Comparison of ENCODE assay signal across 32 cellular contexts in genomic region chr16:56865394-56866062, GRCh38. TPM values are rescaled to one million over a fixed set of nuclear protein-coding genes. Genes with fewer than 3 reads are reported as not detected.
"Had no signal": no experiment of that assay in that cellular context is flagged by ENCODE, and none has a peak within 500 bp of the region (broad histone marks: within the 10 kb centered on the region; RNA-seq: fewer than 3 reads in every experiment).

No MANE protein-coding gene starts in this region.

- H3K36me3 ChIP-seq: brain microvascular endothelial cell, gastroesophageal sphincter, right atrium auricular region, upper lobe of left lung had no signal

- H3K4me2 ChIP-seq: hepatocyte had no signal

- H3K27me3 ChIP-seq: brain microvascular endothelial cell, gastroesophageal sphincter, hepatocyte, right atrium auricular region, upper lobe of left lung had no signal

- H3K27ac ChIP-seq: brain microvascular endothelial cell, gastroesophageal sphincter, hepatocyte, right atrium auricular region, upper lobe of left lung had no signal

- H3K36me3 Mint-ChIP-seq: activated CD4-positive, alpha-beta memory T cell treated with anti-CD3 and anti-CD28 coated beads for 36 hours; memory B cell; naive thymus-derived CD8-positive, alpha-beta T cell had no signal

- H3K9me3 Mint-ChIP-seq: activated CD4-positive, alpha-beta memory T cell treated with anti-CD3 and anti-CD28 coated beads for 36 hours; activated naive CD4-positive, alpha-beta T cell treated with anti-CD3 and anti-CD28 coated beads for 36 hours; activated T-helper 1 cell treated with anti-CD3 and anti-CD28 coated beads, Interleukin-12 subunit alpha, Interleukin-12 subunit beta, Interleukin-2, Interleukin-4 antibody, amounts not matched to agents 30 ng/mL and 10 ng/mL and 1 ng/mL, durations not matched to agents 14 hours and 24 hours and 36 hours; effector memory CD8-positive, alpha-beta T cell; memory B cell; naive thymus-derived CD8-positive, alpha-beta T cell; neural crest cell; stimulated activated naive CD8-positive, alpha-beta T cell treated with anti-CD3 and anti-CD28 coated beads, Interleukin-15, Interleukin-2, amounts not matched to agents 100 ng/mL and 50 ng/mL, for 24 hours had no signal

- DNase-seq: activated CD4-positive, alpha-beta memory T cell treated with anti-CD3 and anti-CD28 coated beads for 36 hours; activated CD4-positive, alpha-beta T cell treated with anti-CD3 and anti-CD28 coated beads for 48 hours; activated CD8-positive, alpha-beta memory T cell treated with anti-CD3 and anti-CD28 coated beads, Interleukin-2, amount 50 U/mL, for 4 hours; activated effector memory CD4-positive, alpha-beta T cell treated with anti-CD3 and anti-CD28 coated beads, Interleukin-2, amount 50 U/mL, for 16 hours; activated naive CD4-positive, alpha-beta T cell treated with anti-CD3 and anti-CD28 coated beads for 36 hours; activated T-cell treated with anti-CD3 and anti-CD28 coated beads, Interleukin-2, amount 50 U/mL, for 1 hour; amniotic stem cell; brain microvascular endothelial cell; cortex of kidney; effector memory CD8-positive, alpha-beta T cell; erythroblast; midbrain; naive thymus-derived CD8-positive, alpha-beta T cell; stimulated activated CD4-positive, alpha-beta T cell treated with anti-CD3 and anti-CD28 coated beads, Interleukin-15, amount 100 ng/mL, for 24 hours; stimulated activated CD4-positive, alpha-beta T cell treated with anti-CD3 and anti-CD28 coated beads, Interleukin-2, amount 100 ng/mL, for 24 hours; substantia nigra had no signal

- H3K4me3 Mint-ChIP-seq: activated CD4-positive, alpha-beta memory T cell treated with anti-CD3 and anti-CD28 coated beads for 36 hours; activated naive CD4-positive, alpha-beta T cell treated with anti-CD3 and anti-CD28 coated beads for 36 hours; activated T-helper 1 cell treated with anti-CD3 and anti-CD28 coated beads, Interleukin-12 subunit alpha, Interleukin-12 subunit beta, Interleukin-2, Interleukin-4 antibody, amounts not matched to agents 30 ng/mL and 10 ng/mL and 1 ng/mL, durations not matched to agents 14 hours and 24 hours and 36 hours; effector memory CD8-positive, alpha-beta T cell; memory B cell; naive thymus-derived CD8-positive, alpha-beta T cell; neural crest cell; stimulated activated naive CD8-positive, alpha-beta T cell treated with anti-CD3 and anti-CD28 coated beads, Interleukin-15, Interleukin-2, amounts not matched to agents 100 ng/mL and 50 ng/mL, for 24 hours had no signal

- ATAC-seq: effector memory CD8-positive, alpha-beta T cell; gastroesophageal sphincter; naive thymus-derived CD8-positive, alpha-beta T cell had no signal

- H3K79me2 ChIP-seq: hepatocyte had no signal

- H3K27ac Mint-ChIP-seq: activated CD4-positive, alpha-beta memory T cell treated with anti-CD3 and anti-CD28 coated beads for 36 hours; activated naive CD4-positive, alpha-beta T cell treated with anti-CD3 and anti-CD28 coated beads for 36 hours; activated T-helper 1 cell treated with anti-CD3 and anti-CD28 coated beads, Interleukin-12 subunit alpha, Interleukin-12 subunit beta, Interleukin-2, Interleukin-4 antibody, amounts not matched to agents 30 ng/mL and 10 ng/mL and 1 ng/mL, durations not matched to agents 14 hours and 24 hours and 36 hours; stimulated activated naive CD8-positive, alpha-beta T cell treated with anti-CD3 and anti-CD28 coated beads, Interleukin-15, Interleukin-2, amounts not matched to agents 100 ng/mL and 50 ng/mL, for 24 hours had no signal

- H3K9me3 ChIP-seq: gastroesophageal sphincter, right atrium auricular region, upper lobe of left lung had no signal

- H3K27me3 Mint-ChIP-seq: activated CD4-positive, alpha-beta memory T cell treated with anti-CD3 and anti-CD28 coated beads for 36 hours; effector memory CD8-positive, alpha-beta T cell; memory B cell; naive thymus-derived CD8-positive, alpha-beta T cell; stimulated activated naive CD8-positive, alpha-beta T cell treated with anti-CD3 and anti-CD28 coated beads, Interleukin-15, Interleukin-2, amounts not matched to agents 100 ng/mL and 50 ng/mL, for 24 hours had no signal

- H3K4me3 ChIP-seq: gastroesophageal sphincter, hepatocyte, right atrium auricular region, upper lobe of left lung had no signal

- H2AFZ ChIP-seq: hepatocyte had no signal

RNA-seq across cellular contexts. Expression of gene SLC12A3, which starts 0.5 kb away (rescaled TPM):
- total RNA-seq: activated CD4-positive, alpha-beta memory T cell treated with anti-CD3 and anti-CD28 coated beads for 36 hours; activated CD8-positive, alpha-beta memory T cell treated with anti-CD3 and anti-CD28 coated beads for 36 hours; activated naive CD4-positive, alpha-beta T cell treated with anti-CD3 and anti-CD28 coated beads for 36 hours; activated T-helper 1 cell treated with anti-CD3 and anti-CD28 coated beads, Interleukin-12 subunit alpha, Interleukin-12 subunit beta, Interleukin-2, Interleukin-4 antibody, amounts not matched to agents 30 ng/mL and 10 ng/mL and 1 ng/mL, durations not matched to agents 14 hours and 24 hours and 36 hours; cardiac septum; chondrocyte; gastroesophageal sphincter; hepatocyte; lower leg skin; naive thymus-derived CD8-positive, alpha-beta T cell; neural crest cell; omental fat pad; pulmonary artery endothelial cell; right atrium auricular region; T-helper 2 cell treated with Interferon-gamma antibody and Interleukin-4, amounts not matched to agents 100 ng/mL and 5 ng/mL, for 36 hours had no signal
- polyA plus RNA-seq: hepatocyte; keratinocyte; naive thymus-derived CD8-positive, alpha-beta T cell had no signal
